Comparison of ENCODE assay signal across 20 cellular contexts in genomic region chr5:37490411-37490810, GRCh38.
DNase-seq lines count a peak whose midpoint lies in the region; ATAC-seq, FAIRE-seq and TF ChIP-seq lines count a peak whose summit lies in the region.
"Had no signal": no experiment of that assay in that cellular context is flagged by ENCODE, and none has a peak within 500 bp of the region (broad histone marks: within the 10 kb centered on the region; RNA-seq: fewer than 3 reads in every experiment).

No MANE protein-coding gene starts in this region.

- H3K27ac Mint-ChIP-seq in CD4-positive, CD25-positive, alpha-beta regulatory T cell = peak overlapping the region in 2 of 3 donors; percentile 38 to 42

- POLR2A ChIA-PET in PC-3 (lab: Charles Lee; ENCODE audit: unreplicated experiment) = no interaction called here

- intact Hi-C loops in esophagus squamous epithelium (cut with DNase I) (no loop called here), PC-3 (cut with micrococcal nuclease) (no loop called here)

- no peaks in the 10 kb centered on the region for H3K27me3 ChIP-seq in CD4-positive, CD25-positive, alpha-beta regulatory T cell (ENCODE audit: control insufficient read depth, insufficient read depth, low read length)
- H3K27me3 ChIP-seq in RWPE2 (ENCODE audit: insufficient read depth, poor library complexity, severe bottlenecking) (no peaks in the 10 kb centered on the region), foreskin keratinocyte (no peaks in the 10 kb centered on the region), esophagus squamous epithelium (no peaks in the 10 kb centered on the region), PC-3 (ENCODE audit: low read length) (no peaks in the 10 kb centered on the region)
- H3K27me3 ChIP-seq: BLaER1 had no signal

- H3K27ac ChIP-seq in CD4-positive, CD25-positive, alpha-beta regulatory T cell (ENCODE audit: insufficient read depth, low read length, poor library complexity, severe bottlenecking) = no peak overlapping the region
- H3K27ac ChIP-seq in RWPE2 (ENCODE audit: poor library complexity, severe bottlenecking) (no peak overlapping the region), foreskin keratinocyte (no peak overlapping the region), esophagus squamous epithelium (no peak overlapping the region), PC-3 (ENCODE audit: low read length) (no peak overlapping the region)
- H3K27ac ChIP-seq: BLaER1, KMS-11 had no signal

- H3K27me3 Mint-ChIP-seq in CD4-positive, CD25-positive, alpha-beta regulatory T cell = no peaks in the 10 kb centered on the region
- H3K27me3 Mint-ChIP-seq: CD8-positive, alpha-beta memory T cell had no signal

- WGBS in esophagus squamous epithelium, 2 donors = no CpG with 5 or more reads among the region's 2 CpGs

- H3K4me3 Mint-ChIP-seq in CD4-positive, CD25-positive, alpha-beta regulatory T cell = no peak overlapping the region
- H3K4me3 Mint-ChIP-seq: CD8-positive, alpha-beta memory T cell had no signal

- no peaks in the 10 kb centered on the region for H3F3A ChIP-seq in PC-3 (ENCODE audit: low read length, unreplicated experiment)

- no TSS peak for BruUV-seq in PC-3 (replicated peaks; lab: Mats Ljungman, UMichigan)

- peaks cover 12% of the 10 kb centered on the region for H3K36me3 ChIP-seq in CD4-positive, CD25-positive, alpha-beta regulatory T cell (ENCODE audit: control insufficient read depth, insufficient read depth, low read length)
- H3K36me3 ChIP-seq in RWPE2 (ENCODE audit: low read depth) (no peaks in the 10 kb centered on the region; the same call in 1 of the 2 replicates), esophagus squamous epithelium (peaks cover 0 to 6% (median 0%) of the 10 kb centered on the region in 3 donors), PC-3 (ENCODE audit: low read depth, low read length) (peaks cover 14% of the 10 kb centered on the region; the same call in 1 of the 2 replicates)

- peaks cover 42% of the 10 kb centered on the region for H3K36me3 Mint-ChIP-seq in CD4-positive, CD25-positive, alpha-beta regulatory T cell

- no peaks in the 10 kb centered on the region for H3K4me1 ChIP-seq in CD4-positive, CD25-positive, alpha-beta regulatory T cell (ENCODE audit: control insufficient read depth, insufficient read depth, low read length, poor library complexity, severe bottlenecking)
- H3K4me1 ChIP-seq in RWPE2 (ENCODE audit: insufficient read depth, poor library complexity, severe bottlenecking) (peaks cover 11% of the 10 kb centered on the region), foreskin keratinocyte (peaks cover 12% of the 10 kb centered on the region), esophagus squamous epithelium (peaks cover 0 to 12% (median 0%) of the 10 kb centered on the region in 3 donors), PC-3 (ENCODE audit: insufficient read depth, low read length) (peaks cover 15% of the 10 kb centered on the region)
- H3K4me1 ChIP-seq: BLaER1 had no signal

- H3K9ac ChIP-seq in PC-3 (ENCODE audit: low read length) = no peak overlapping the region
- H3K9ac ChIP-seq: BLaER1, KMS-11 had no signal

- ATAC-seq in CD4-positive, CD25-positive, alpha-beta regulatory T cell (ENCODE audit: low read depth in 2 of 2) = no peak
- ATAC-seq in RWPE2 (ENCODE audit: low read depth) (peak; percentile 16; the same call in 1 of the 3 replicates), foreskin keratinocyte (peak; percentile 65), PC-3 (no peak)
- ATAC-seq: GM12878 had no signal

- FAIRE-seq in HTR-8/SVneo (lab: Jason Lieb, UNC) = peak; percentile 84
- FAIRE-seq: GM12878, RCC 7860 had no signal

- no peak overlapping the region for H3K4me3 ChIP-seq in CD4-positive, CD25-positive, alpha-beta regulatory T cell (ENCODE audit: low read depth, low read length)
- H3K4me3 ChIP-seq in RWPE2 (ENCODE audit: severe bottlenecking) (no peak overlapping the region), esophagus squamous epithelium (no peak overlapping the region), PC-3 (ENCODE audit: low read length) (no peak overlapping the region)
- H3K4me3 ChIP-seq: BLaER1, GM12878 had no signal

- peaks cover 6 to 12% of the 10 kb centered on the region in 2 experiments for H3K9me3 ChIP-seq in CD4-positive, CD25-positive, alpha-beta regulatory T cell (ENCODE audit: control insufficient read depth in 2 of 2, low read length in 2 of 2)
- no peaks in the 10 kb centered on the region for H3K9me3 ChIP-seq in RWPE2 (ENCODE audit: severe bottlenecking)
- H3K9me3 ChIP-seq in esophagus squamous epithelium = no peaks in the 10 kb centered on the region
- H3K9me3 ChIP-seq in PC-3 (ENCODE audit: low read length) = no peaks in the 10 kb centered on the region

- H3K9me2 ChIP-seq in PC-3 (replicated peaks; ENCODE audit: low read length) = no peaks in the 10 kb centered on the region

- H3K4me2 ChIP-seq in PC-3 (ENCODE audit: low read length) = no peak overlapping the region
- H3K4me2 ChIP-seq: BLaER1, KMS-11 had no signal

- H3K79me2 ChIP-seq in PC-3 (ENCODE audit: low read length) = no peaks in the 10 kb centered on the region; the same call in 1 of the 2 replicates

- TF ChIP-seq POLR2A in esophagus squamous epithelium (IDR thresholded peaks at IDR 0.05) = no peak

- peaks cover 20 to 30% (median 24%) of the 10 kb centered on the region in 4 donors for H3K4me1 Mint-ChIP-seq in CD4-positive, CD25-positive, alpha-beta regulatory T cell

- no peak for TF ChIP-seq CTCF in RWPE2 (IDR thresholded peaks at IDR 0.05; ENCODE audit: poor library complexity, severe bottlenecking)
- TF ChIP-seq CTCF in foreskin keratinocyte (conservative IDR thresholded peaks at IDR 0.05) = no peak
- no peak for TF ChIP-seq CTCF in esophagus squamous epithelium (IDR thresholded peaks at IDR 0.05)
- TF ChIP-seq CTCF in PC-3 (conservative IDR thresholded peaks at IDR 0.05; ENCODE audit: low read depth, low read length) = no peak

- CTCF ChIA-PET in PC-3 (lab: Charles Lee) = no interaction called here

- no peak overlapping the region for H2AFZ ChIP-seq in PC-3 (ENCODE audit: low read length)

- H3K9me3 Mint-ChIP-seq in CD4-positive, CD25-positive, alpha-beta regulatory T cell = peaks cover 2 to 12% (median 4%) of the 10 kb centered on the region in 7 donors

- no peak for DNase-seq in CD4-positive, CD25-positive, alpha-beta regulatory T cell
- DNase-seq in HTR-8/SVneo (ENCODE audit: insufficient read length, low spot score) (no peak), RWPE2 (ENCODE audit: low spot score) (no peak), foreskin keratinocyte (peak in 1 of 2 donors; percentile 13), esophagus squamous epithelium (lab: John Stamatoyannopoulos, UW) (no peak), PC-3 (no peak), NCI-H187 (lab: John Stamatoyannopoulos, UW) (no peak)
- DNase-seq: CD8-positive, alpha-beta memory T cell; DMS53; EL; GOT3; NCI-H1092 treated with DMSO at 0.1 percent for 48 hours; NCI-H2081 treated with DMSO at 0.1 percent for 48 hours; NCI-H226; NCI-H524; Right ventricle myocardium superior had no signal

- no peaks in the 10 kb centered on the region for H4K20me1 ChIP-seq in PC-3 (ENCODE audit: low read length)
- H4K20me1 ChIP-seq: BLaER1 had no signal

Comparison
In these comparisons a context has a peak if more than half of its experiments do, and no peak if none do; other contexts are left out.
1. ATAC-seq: peak in RWPE2 (single experiment) and foreskin keratinocyte (single experiment); none in CD4-positive, CD25-positive, alpha-beta regulatory T cell (0 of 2) and PC-3 (single experiment).